ENCODE assay signal across 8 cellular contexts in genomic region chr12:4148418-4149056, GRCh38.
DNase-seq lines count a peak whose midpoint lies in the region; ATAC-seq, FAIRE-seq and TF ChIP-seq lines count a peak whose summit lies in the region.

No MANE protein-coding gene starts in this region.

- no peaks in the 10 kb centered on the region for H3K79me2 ChIP-seq in mammary epithelial cell (ENCODE audit: insufficient read depth, low read length)

- H3K4me1 ChIP-seq in mammary epithelial cell (ENCODE audit: insufficient read depth, low read length), result peaks cover 12% of the 10 kb centered on the region

- peak; percentile 55 for ATAC-seq in GM21723 (IDR thresholded peaks at IDR 0.05; ENCODE audit: unreplicated experiment)

- H3K9me3 ChIP-seq in mammary epithelial cell (replicated peaks; ENCODE audit: insufficient read depth, low read length), result no peaks in the 10 kb centered on the region

- H3K9ac ChIP-seq in mammary epithelial cell (ENCODE audit: insufficient read depth, low read length), result no peak overlapping the region

- no peak for DNase-seq in GM12891 (ENCODE audit: insufficient read length, low spot score)
- peak; percentile 67 for DNase-seq in NAMALWA (ENCODE audit: low spot score)
- DNase-seq in mammary epithelial cell, result peak; percentile 39
- peak; percentile 36 to 45 for DNase-seq in stimulated activated CD8-positive, alpha-beta memory T cell treated with anti-CD3 and anti-CD28 coated beads, Interleukin-15, amount 100 ng/mL, for 48 hours (ENCODE audit: low read depth in 2 of 2)
- no peak for DNase-seq in NCI-H2081 treated with DMSO at 0.1 percent for 48 hours (lab: John Stamatoyannopoulos, UW)
- DNase-seq in NCI-H1048 (lab: John Stamatoyannopoulos, UW), result no peak
- no peak for DNase-seq in DMS53 treated with DMSO at 0.1 percent for 48 hours (lab: John Stamatoyannopoulos, UW; ENCODE audit: unreplicated experiment)

- no peaks in the 10 kb centered on the region for H4K20me1 ChIP-seq in mammary epithelial cell (ENCODE audit: insufficient read depth, low read length)

- peak; percentile 91 for FAIRE-seq in GM12891 (lab: Jason Lieb, UNC)

- H3K4me3 ChIP-seq in mammary epithelial cell (replicated peaks in 1 of 3; ENCODE audit: insufficient read depth in 1 of 3, low read depth in 2 of 3, low read length in 3 of 3), result no peak overlapping the region

- dilution Hi-C loops in mammary epithelial cell (cut with HindIII; ENCODE audit: low sequenced_read_pairs), result no loop called here

- WGBS in mammary epithelial cell (ENCODE audit: low coverage, missing lambda C conversion rate), result 92% methylated on average over 3 of the region's 5 CpGs

- intact Hi-C loops in mammary epithelial cell (cut with micrococcal nuclease), result no loop called here

- H2AFZ ChIP-seq in mammary epithelial cell (ENCODE audit: low read depth, low read length), result no peak overlapping the region

- H3K27ac ChIP-seq in mammary epithelial cell (ENCODE audit: insufficient read depth, low read depth, low read length), result no peak overlapping the region

- in situ Hi-C loops in mammary epithelial cell (cut with MboI; ENCODE audit: low sequenced_read_pairs in 2 of 2), result no loop called here

- TF ChIP-seq CTCF in mammary epithelial cell (conservative IDR thresholded peaks at IDR 0.05 in 1 of 2, IDR thresholded peaks at IDR 0.05 in 1 of 2; ENCODE audit: extremely low read depth in 1 of 2, insufficient read depth in 1 of 2, low read depth in 1 of 2, low read length in 2 of 2), result no peak

- no peak overlapping the region for H3K4me2 ChIP-seq in mammary epithelial cell (ENCODE audit: insufficient read depth, low read depth, low read length)

- CTCF ChIA-PET in mammary epithelial cell (lab: Charles Lee; ENCODE audit: low non-redundant PET), result no interaction called here

- no peaks in the 10 kb centered on the region for H3K27me3 ChIP-seq in mammary epithelial cell (ENCODE audit: insufficient read depth, low read length)

- TF ChIP-seq POLR2A in GM12891 (IDR thresholded peaks at IDR 0.05; ENCODE audit: low read depth, low read length), result no peak

- no peaks in the 10 kb centered on the region for H3K36me3 ChIP-seq in mammary epithelial cell (ENCODE audit: insufficient read depth, low read length)

- BruUV-seq in mammary epithelial cell (replicated peaks; lab: Mats Ljungman, UMichigan), result no TSS peak

TF ChIP-seq in GM12891, 5 proteins besides CTCF, POLR2A, EP300 and RAD21:
- TF ChIP-seq TAF1 (IDR thresholded peaks at IDR 0.05; ENCODE audit: low read depth, low read length) (no peak), POU2F2 (IDR thresholded peaks at IDR 0.05; ENCODE audit: low read depth, low read length) (peak; percentile 63; the same call in 1 of the 2 replicates), PAX5 (IDR thresholded peaks at IDR 0.05; ENCODE audit: insufficient read depth, low read length, severe bottlenecking) (no peak), SPI1 (IDR thresholded peaks at IDR 0.05; ENCODE audit: low read depth, low read length) (peak; percentile 97), POLR2AphosphoS5 (IDR thresholded peaks at IDR 0.05; ENCODE audit: low read depth, low read length) (no peak)
TF ChIP-seq in GM12891: peak in this region for 2.

Comparison
In these comparisons a context has a peak if more than half of its experiments do, and no peak if none do; other contexts are left out.
1. DNase-seq: peak in NAMALWA (single experiment), mammary epithelial cell (single experiment) and stimulated activated CD8-positive, alpha-beta memory T cell treated with anti-CD3 and anti-CD28 coated beads, Interleukin-15, amount 100 ng/mL, for 48 hours (2 of 2); none in GM12891 (single experiment), NCI-H2081 treated with DMSO at 0.1 percent for 48 hours (single experiment), NCI-H1048 (single experiment) and DMS53 treated with DMSO at 0.1 percent for 48 hours (single experiment).